In genomic region chr19:14142262-14143190, GRCh38 we compare ENCODE assay signal across 25 cellular contexts. TPM values are rescaled to one million over a fixed set of nuclear protein-coding genes. Genes with fewer than 3 reads are reported as not detected.
DNase-seq lines count a peak whose midpoint lies in the region; ATAC-seq and TF ChIP-seq lines count a peak whose summit lies in the region.
"Had no signal": no experiment of that assay in that cellular context is flagged by ENCODE, and none has a peak within 500 bp of the region (broad histone marks: within the 10 kb centered on the region; RNA-seq: fewer than 3 reads in every experiment).

No MANE protein-coding gene starts in this region.

- peaks cover 16% of the 10 kb centered on the region for H3K4me1 ChIP-seq in CD8-positive, alpha-beta T cell (ENCODE audit: insufficient read depth, low read length)
- H3K4me1 ChIP-seq in MM.1S (ENCODE audit: low read length) = no peaks in the 10 kb centered on the region
- H3K4me1 ChIP-seq: BE2C had no signal

- H3K36me3 ChIP-seq in CD8-positive, alpha-beta T cell (ENCODE audit: insufficient read depth, low read length) = no peaks in the 10 kb centered on the region
- no peaks in the 10 kb centered on the region for H3K36me3 ChIP-seq in MM.1S (replicated peaks; ENCODE audit: insufficient read depth, low read length)
- H3K36me3 ChIP-seq: BE2C, Peyer's patch, SJCRH30 had no signal

- no peaks in the 10 kb centered on the region for H3K9me3 ChIP-seq in CD8-positive, alpha-beta T cell (ENCODE audit: low read length)
- H3K9me3 ChIP-seq in MM.1S (replicated peaks; ENCODE audit: insufficient read depth, low read length) = no peaks in the 10 kb centered on the region
- H3K9me3 ChIP-seq: BE2C, Peyer's patch, SJCRH30 had no signal

- H3K27ac Mint-ChIP-seq in CD8-positive, alpha-beta T cell = peak overlapping the region; percentile 47
- H3K27ac Mint-ChIP-seq in naive thymus-derived CD8-positive, alpha-beta T cell = peak overlapping the region in 7 of 10 donors; percentile 11 to 74 (median 56)
- H3K27ac Mint-ChIP-seq in MCF 10A (ENCODE audit: low read depth, unreplicated experiment) = no peak overlapping the region

- H3K79me2 ChIP-seq in MM.1S (ENCODE audit: low read length) = peaks cover 5% of the 10 kb centered on the region

- no peak for ATAC-seq in CD8-positive, alpha-beta T cell
- ATAC-seq in naive thymus-derived CD8-positive, alpha-beta T cell = no peak

- no peak for DNase-seq in CD8-positive, alpha-beta T cell
- DNase-seq in OCI-M2 (lab: John Stamatoyannopoulos, UW; ENCODE audit: unreplicated experiment) (peak; percentile 94), amniotic epithelial cell (ENCODE audit: low read depth) (peak; percentile 29), MM.1S (no peak), HPDE6-E6E7 (ENCODE audit: extremely low spot score) (no peak), MCF 10A (ENCODE audit: unreplicated experiment) (no peak)
- no peak for DNase-seq in naive thymus-derived CD8-positive, alpha-beta T cell
- DNase-seq in central memory CD4-positive, alpha-beta T cell = no peak
- DNase-seq: BE2C; Calu3; CD4-positive, CD25-positive, alpha-beta regulatory T cell; DMS153; NCI-H1105 treated with DMSO at 0.1 percent for 48 hours; NCI-H2081; NCI-H2171; NCI-H345; NCI-H524; NCI-H774; NK-92 treated with Interleukin-12 subunit alpha and Interleukin-12 subunit beta, amount 100 ng/mL, for 24 hours; Peyer's patch; SJCRH30 had no signal

- no peak overlapping the region for H2AFZ ChIP-seq in MM.1S (ENCODE audit: low read length)

- peaks cover 7% of the 10 kb centered on the region for H3K36me3 Mint-ChIP-seq in CD8-positive, alpha-beta T cell
- peaks cover 0 to 4% (median 3%) of the 10 kb centered on the region in 3 donors for H3K36me3 Mint-ChIP-seq in naive thymus-derived CD8-positive, alpha-beta T cell
- peaks cover 4% of the 10 kb centered on the region for H3K36me3 Mint-ChIP-seq in MCF 10A (ENCODE audit: insufficient read depth, unreplicated experiment)

- BruUV-seq in MCF 10A (replicated peaks; lab: Mats Ljungman, UMichigan) = no TSS peak

- no peaks in the 10 kb centered on the region for H3K9me3 Mint-ChIP-seq in CD8-positive, alpha-beta T cell
- H3K9me3 Mint-ChIP-seq in naive thymus-derived CD8-positive, alpha-beta T cell = no peaks in the 10 kb centered on the region
- no peaks in the 10 kb centered on the region for H3K9me3 Mint-ChIP-seq in MCF 10A (ENCODE audit: unreplicated experiment)
- H3K9me3 Mint-ChIP-seq: CD4-positive, CD25-positive, alpha-beta regulatory T cell had no signal

- intact Hi-C loops in CD8-positive, alpha-beta T cell (cut with DNase I, micrococcal nuclease) = no loop called here
- intact Hi-C loops in MCF 10A (cut with micrococcal nuclease) = no loop called here

- H3K9ac ChIP-seq in MM.1S (ENCODE audit: low read length) = no peak overlapping the region

- no peak overlapping the region for H3K4me3 ChIP-seq in CD8-positive, alpha-beta T cell (ENCODE audit: low read depth, low read length)
- no peak overlapping the region for H3K4me3 ChIP-seq in MM.1S (ENCODE audit: low read length)
- H3K4me3 ChIP-seq: Peyer's patch, SJCRH30 had no signal

- H3F3A ChIP-seq in MM.1S (ENCODE audit: insufficient read depth, low read length) = peaks cover 9% of the 10 kb centered on the region; the same call in 1 of the 2 replicates

- TF ChIP-seq CTCF in CD8-positive, alpha-beta T cell (IDR thresholded peaks at IDR 0.05) = no peak
- no peak for TF ChIP-seq CTCF in MM.1S (IDR thresholded peaks at IDR 0.05; ENCODE audit: low read length)
- no peak for TF ChIP-seq CTCF in MCF 10A (IDR thresholded peaks at IDR 0.05; ENCODE audit: unreplicated experiment)

- POLR2A ChIA-PET in CD8-positive, alpha-beta T cell (lab: Charles Lee) = no interaction called here
- POLR2A ChIA-PET in naive thymus-derived CD8-positive, alpha-beta T cell (lab: Charles Lee) = interaction anchor here (0.5 kb wide), 1 partner anchor 1886 kb away, joined by 3 read pairs; no protein-coding TSS in a partner anchor
- POLR2A ChIA-PET in MCF 10A (lab: Yijun Ruan, JAX) = no interaction called here

- no peak overlapping the region for H3K27ac ChIP-seq in CD8-positive, alpha-beta T cell (ENCODE audit: low read depth, low read length)
- no peak overlapping the region for H3K27ac ChIP-seq in MM.1S (ENCODE audit: low read length)
- H3K27ac ChIP-seq: Peyer's patch, SJCRH30 had no signal

- H3K4me2 ChIP-seq in MM.1S (ENCODE audit: low read depth, low read length) = no peak overlapping the region

- H3K9me2 ChIP-seq in MM.1S (replicated peaks; ENCODE audit: insufficient read depth, low read length) = no peaks in the 10 kb centered on the region

- H3K4me3 Mint-ChIP-seq in CD8-positive, alpha-beta T cell = no peak overlapping the region
- peak overlapping the region in 3 of 10 donors; percentile 0 to 22 (median 9) for H3K4me3 Mint-ChIP-seq in naive thymus-derived CD8-positive, alpha-beta T cell
- no peak overlapping the region for H3K4me3 Mint-ChIP-seq in MCF 10A (ENCODE audit: unreplicated experiment)

- no peaks in the 10 kb centered on the region for H4K20me1 ChIP-seq in MM.1S (ENCODE audit: insufficient read depth, low read length)

- H3K4me1 Mint-ChIP-seq in CD8-positive, alpha-beta T cell (ENCODE audit: low read depth) = peaks cover 41% of the 10 kb centered on the region
- H3K4me1 Mint-ChIP-seq in naive thymus-derived CD8-positive, alpha-beta T cell = peaks cover 16 to 44% (median 40%) of the 10 kb centered on the region in 4 donors
- peaks cover 25% of the 10 kb centered on the region for H3K4me1 Mint-ChIP-seq in MCF 10A (ENCODE audit: insufficient read depth, unreplicated experiment)

- CTCF ChIA-PET in CD8-positive, alpha-beta T cell (lab: Charles Lee) = interaction anchor here (1.0 to 1.8 kb wide), 4 partner anchors 11 to 206 kb away, joined by 3 to 9 read pairs (median 4); no protein-coding TSS in a partner anchor
- CTCF ChIA-PET in MCF 10A (lab: Yijun Ruan, JAX) = interaction anchor here (1.1 to 1.3 kb wide), 3 partner anchors 69 to 262 kb away, joined by 3 to 4 read pairs (median 3); no protein-coding TSS in a partner anchor

- H3K27me3 Mint-ChIP-seq in CD8-positive, alpha-beta T cell (ENCODE audit: low read depth) = no peaks in the 10 kb centered on the region
- H3K27me3 Mint-ChIP-seq in naive thymus-derived CD8-positive, alpha-beta T cell = no peaks in the 10 kb centered on the region
- H3K27me3 Mint-ChIP-seq in MCF 10A (ENCODE audit: insufficient read depth, unreplicated experiment) = no peaks in the 10 kb centered on the region
- H3K27me3 Mint-ChIP-seq: CD4-positive, CD25-positive, alpha-beta regulatory T cell had no signal

- H3K27me3 ChIP-seq in CD8-positive, alpha-beta T cell (ENCODE audit: insufficient read depth, low read length) = no peaks in the 10 kb centered on the region
- H3K27me3 ChIP-seq in MM.1S (replicated peaks; ENCODE audit: insufficient read depth, low read length) = no peaks in the 10 kb centered on the region
- H3K27me3 ChIP-seq: BE2C, Peyer's patch, SJCRH30 had no signal

RNA-seq across cellular contexts. Expression of gene ASF1B, which starts 6.1 kb away (rescaled TPM):
- 1 to 10 TPM in 1 of 2 experiments, under 1 TPM in 1; 0.60 to 1.6 TPM for total RNA-seq in CD8-positive, alpha-beta T cell
- 1 to 10 TPM; 2.7 to 4.6 TPM for total RNA-seq in naive thymus-derived CD8-positive, alpha-beta T cell
- polyA plus RNA-seq in naive thymus-derived CD8-positive, alpha-beta T cell = 1 to 10 TPM; 2.3 to 4.2 (median 3.7) TPM
- 6.5 and 7.0 TPM in 2 replicates for total RNA-seq in MCF 10A (2022)

RNA-seq across cellular contexts. Expression of gene PRKACA, which starts 25.0 kb away (rescaled TPM):
- 10 to 100 TPM; 37.0 to 40.8 TPM for total RNA-seq in CD8-positive, alpha-beta T cell
- total RNA-seq in naive thymus-derived CD8-positive, alpha-beta T cell = 10 to 100 TPM; 54.7 to 56.8 TPM
- polyA plus RNA-seq in naive thymus-derived CD8-positive, alpha-beta T cell = 1 to 10 TPM; 1.1 to 1.8 (median 1.3) TPM
- total RNA-seq in MCF 10A (2022) = 44.7 and 49.8 TPM in 2 replicates

RNA-seq across cellular contexts. Expression of gene SAMD1, which starts 52.0 kb away (rescaled TPM):
- 10 to 100 TPM; 35.2 to 37.5 TPM for total RNA-seq in CD8-positive, alpha-beta T cell
- total RNA-seq in naive thymus-derived CD8-positive, alpha-beta T cell = 10 to 100 TPM; 66.4 to 68.3 TPM
- polyA plus RNA-seq in naive thymus-derived CD8-positive, alpha-beta T cell = 1 to 10 TPM; 2.3 to 5.2 (median 2.7) TPM
- 12.9 and 19.8 TPM in 2 replicates for total RNA-seq in MCF 10A (2022)

RNA-seq across cellular contexts. Expression of gene C19orf67, which starts 56.9 kb away (rescaled TPM):
- total RNA-seq in CD8-positive, alpha-beta T cell = not detected
- under 1 TPM in 1 of 2 experiments, not detected in 1; 0.85 TPM for total RNA-seq in naive thymus-derived CD8-positive, alpha-beta T cell
- polyA plus RNA-seq in naive thymus-derived CD8-positive, alpha-beta T cell = not detected
- not detected in 2 replicates for total RNA-seq in MCF 10A (2022)
- total RNA-seq: A673; Calu3; CD4-positive, CD25-positive, alpha-beta regulatory T cell; Daoy; H1; LHCN-M2; Peyer's patch; SJCRH30 had no signal
- polyA plus RNA-seq: CD4-positive, CD25-positive, alpha-beta regulatory T cell had no signal

Comparison
In these comparisons a context has a peak if more than half of its experiments do, and no peak if none do; other contexts are left out.
1. DNase-seq: peak in OCI-M2 (single experiment) and amniotic epithelial cell (single experiment); none in CD8-positive, alpha-beta T cell (0 of 7), naive thymus-derived CD8-positive, alpha-beta T cell (0 of 10), MM.1S (single experiment), HPDE6-E6E7 (single experiment), central memory CD4-positive, alpha-beta T cell (single experiment) and MCF 10A (single experiment).